15 cellular contexts compared by ENCODE assay signal in genomic region chr14:45364565-45364964, GRCh38.
DNase-seq lines count a peak whose midpoint lies in the region; ATAC-seq, FAIRE-seq and TF ChIP-seq lines count a peak whose summit lies in the region.
"Had no signal": no experiment of that assay in that cellular context is flagged by ENCODE, and none has a peak within 500 bp of the region (broad histone marks: within the 10 kb centered on the region; RNA-seq: fewer than 3 reads in every experiment).

No MANE protein-coding gene starts in this region.

- no peaks in the 10 kb centered on the region for H3K79me1 ChIP-seq in H1 (ENCODE audit: low read depth, low read length)

- no peak overlapping the region for H2AK5ac ChIP-seq in H1 (ENCODE audit: low read depth, low read length)

- no peak overlapping the region for H3K4me2 ChIP-seq in H1 (ENCODE audit: insufficient read depth in 1 of 2, low read depth in 2 of 2, low read length in 2 of 2)

- POLR2A ChIA-PET in H1 (lab: Charles Lee; ENCODE audit: partially characterized antibody) = no interaction called here
- POLR2A ChIA-PET in activated CD4-positive, alpha-beta memory T cell treated with anti-CD3 and anti-CD28 coated beads for 36 hours (lab: Charles Lee) = no interaction called here

- no peak overlapping the region for H2BK5ac ChIP-seq in H1 (ENCODE audit: low read depth, low read length)

- H3K4me1 ChIP-seq in H1 (replicated peaks in 1 of 4; ENCODE audit: control insufficient read depth in 3 of 4, insufficient read depth in 4 of 4, low read length in 3 of 4) = no peaks in the 10 kb centered on the region

- no peak overlapping the region for H3K14ac ChIP-seq in H1 (ENCODE audit: insufficient read length)

- CTCF ChIA-PET in H1 (lab: Charles Lee; ENCODE audit: partially characterized antibody) = interaction anchor here (0.8 to 1.3 kb wide), 4 partner anchors 25 to 300 kb away, joined by 3 to 5 read pairs (median 3); no protein-coding TSS in a partner anchor
- CTCF ChIA-PET in activated CD4-positive, alpha-beta memory T cell treated with anti-CD3 and anti-CD28 coated beads for 36 hours (lab: Charles Lee) = no interaction called here

- no peak for TF ChIP-seq POLR2A in H1 (IDR thresholded peaks at IDR 0.05; ENCODE audit: control extremely low read depth in 1 of 2, low read depth in 2 of 2, low read length in 2 of 2)

- H3K9ac ChIP-seq in H1 (replicated peaks in 1 of 4; ENCODE audit: extremely low read depth in 1 of 4, low read depth in 3 of 4, low read length in 3 of 4) = no peak overlapping the region

- no peak for DNase-seq in Right ventricle myocardium superior
- no peak for DNase-seq in cardiac septum (ENCODE audit: low spot score)
- peak; percentile 8 for DNase-seq in NCI-H69 (lab: John Stamatoyannopoulos, UW)
- DNase-seq in H1 (ENCODE audit: low read depth in 1 of 2, low spot score in 2 of 2) = no peak
- DNase-seq in urothelium cell line (ENCODE audit: low spot score) = no peak
- no peak for DNase-seq in activated CD4-positive, alpha-beta memory T cell treated with anti-CD3 and anti-CD28 coated beads for 36 hours
- DNase-seq in NCI-H2227 treated with DMSO at 0.1 percent for 48 hours (lab: John Stamatoyannopoulos, UW) = no peak
- no peak for DNase-seq in epidermal melanocyte (ENCODE audit: insufficient read length, low spot score)
- DNase-seq: CD4-positive, alpha-beta T cell; KG1; MG63; NCI-H1105 treated with DMSO at 0.1 percent for 48 hours; NCI-H2029; NCI-H226; NCI-H526 had no signal

- no peaks in the 10 kb centered on the region for H3K4me1 Mint-ChIP-seq in activated CD4-positive, alpha-beta memory T cell treated with anti-CD3 and anti-CD28 coated beads for 36 hours (ENCODE audit: low read depth)

- H3K36me3 ChIP-seq in H1 (ENCODE audit: control insufficient read depth in 2 of 4, insufficient read depth in 4 of 4, low read length in 3 of 4) = no peaks in the 10 kb centered on the region
- H3K36me3 ChIP-seq: MG63 had no signal

- no peak overlapping the region for H4K91ac ChIP-seq in H1 (replicated peaks; ENCODE audit: insufficient read length, low read length)

- no peak overlapping the region for H4K8ac ChIP-seq in H1 (ENCODE audit: extremely low read depth, insufficient read depth, low read length)

- no peaks in the 10 kb centered on the region for H3K79me2 ChIP-seq in H1 (ENCODE audit: control insufficient read depth in 1 of 2, insufficient read depth in 2 of 2, low read length in 2 of 2)

- H3K56ac ChIP-seq in H1 (replicated peaks; ENCODE audit: insufficient read length, low read depth, low read length) = no peak overlapping the region

- FAIRE-seq in H1 (lab: Jason Lieb, UNC) (no peak), urothelium cell line (lab: Jason Lieb, UNC) (peak; percentile 35)

- no peak for TF ChIP-seq EP300 in H1 (IDR thresholded peaks at IDR 0.05; ENCODE audit: borderline replicate concordance in 1 of 2, low read depth in 2 of 2, low read length in 2 of 2)

- peak in 1 of 3 experiments; percentile 15; a peak in 2 of 4 replicates for TF ChIP-seq CTCF in H1 (IDR thresholded peaks at IDR 0.05; ENCODE audit: control extremely low read depth in 1 of 3, insufficient read depth in 1 of 3, low read depth in 1 of 3, low read length in 3 of 3)

- 78% methylated on average over 4 of the region's 4 CpGs; no CpG with 5 or more reads in 1 of the 2 experiments for WGBS in H1 (ENCODE audit: extremely low coverage in 1 of 2, insufficient coverage in 1 of 2, insufficient read length in 1 of 2, insufficient replicate concordance in 2 of 2, low coverage in 1 of 2, low lambda C conversion rate in 2 of 2, missing lambda C conversion rate in 1 of 2), 2 experiments

- H3K27ac Mint-ChIP-seq in activated CD4-positive, alpha-beta memory T cell treated with anti-CD3 and anti-CD28 coated beads for 36 hours = no peak overlapping the region
- H3K27ac Mint-ChIP-seq: CD4-positive, alpha-beta T cell had no signal

- H3K4ac ChIP-seq in H1 (replicated peaks; ENCODE audit: insufficient read length, low read depth, low read length) = no peak overlapping the region

- H3K4me3 ChIP-seq in H1 (ENCODE audit: extremely low read depth in 1 of 4, insufficient read depth in 2 of 4, low read depth in 3 of 4, low read length in 4 of 4) = no peak overlapping the region
- H3K4me3 ChIP-seq: MG63 had no signal

- peak overlapping the region; percentile 58 for H2AFZ ChIP-seq in H1 (ENCODE audit: low read length)

- H2BK15ac ChIP-seq in H1 (ENCODE audit: low read length) = no peak overlapping the region

- H3K23ac ChIP-seq in H1 (ENCODE audit: insufficient read length) = no peak overlapping the region

- no peak overlapping the region for H2BK120ac ChIP-seq in H1 (replicated peaks; ENCODE audit: low read depth, low read length)

- no peaks in the 10 kb centered on the region for H3K23me2 ChIP-seq in H1 (ENCODE audit: low read depth, low read length)

- no peaks in the 10 kb centered on the region for H3K27me3 Mint-ChIP-seq in activated CD4-positive, alpha-beta memory T cell treated with anti-CD3 and anti-CD28 coated beads for 36 hours
- H3K27me3 Mint-ChIP-seq: CD4-positive, alpha-beta T cell had no signal

- no peak overlapping the region for H2BK20ac ChIP-seq in H1 (ENCODE audit: low read length)

- no peak overlapping the region for H3K18ac ChIP-seq in H1 (ENCODE audit: extremely low read depth, low read length)

- no peak overlapping the region for H2BK12ac ChIP-seq in H1 (ENCODE audit: low read depth, low read length)

- no peaks in the 10 kb centered on the region for H3K36me3 Mint-ChIP-seq in activated CD4-positive, alpha-beta memory T cell treated with anti-CD3 and anti-CD28 coated beads for 36 hours

- no peaks in the 10 kb centered on the region for H3K9me3 Mint-ChIP-seq in activated CD4-positive, alpha-beta memory T cell treated with anti-CD3 and anti-CD28 coated beads for 36 hours
- H3K9me3 Mint-ChIP-seq: CD4-positive, alpha-beta T cell had no signal

- H3K27me3 ChIP-seq in H1 (replicated peaks in 1 of 4; ENCODE audit: control insufficient read depth in 3 of 4, extremely low read depth in 1 of 4, insufficient read depth in 3 of 4, low read length in 3 of 4) = no peaks in the 10 kb centered on the region
- H3K27me3 ChIP-seq: MG63 had no signal

- H3K4me3 Mint-ChIP-seq in activated CD4-positive, alpha-beta memory T cell treated with anti-CD3 and anti-CD28 coated beads for 36 hours = no peak overlapping the region
- H3K4me3 Mint-ChIP-seq: CD4-positive, alpha-beta T cell had no signal

- no peaks in the 10 kb centered on the region for H4K20me1 ChIP-seq in H1 (replicated peaks in 1 of 2; ENCODE audit: control insufficient read depth in 1 of 2, insufficient read depth in 2 of 2, low read length in 2 of 2)

- no peak overlapping the region for H4K5ac ChIP-seq in H1 (ENCODE audit: insufficient read length, low read depth, low read length)

- peak; percentile 27 to 40; a peak in 3 of 4 replicates for TF ChIP-seq RAD21 in H1 (IDR thresholded peaks at IDR 0.05 in 1 of 2, conservative IDR thresholded peaks at IDR 0.05 in 1 of 2; ENCODE audit: low read depth in 2 of 2, low read length in 2 of 2)

- H3K9me3 ChIP-seq in H1 (ENCODE audit: insufficient read depth in 2 of 2, low read depth in 1 of 2, low read length in 1 of 2) = no peaks in the 10 kb centered on the region
- H3K9me3 ChIP-seq: MG63 had no signal

- H3K27ac ChIP-seq in H1 (ENCODE audit: low read depth, low read length) = no peak overlapping the region

- peak; percentile 45 for ATAC-seq in Right ventricle myocardium superior (ENCODE audit: poor library complexity)

- intact Hi-C loops in Right ventricle myocardium superior (cut with DNase I) (no loop called here), cardiac septum (cut with DNase I) (no loop called here)
- intact Hi-C loops in activated CD4-positive, alpha-beta memory T cell treated with anti-CD3 and anti-CD28 coated beads for 36 hours (cut with micrococcal nuclease) = no loop called here

TF ChIP-seq in H1, 55 proteins besides CTCF, POLR2A, EP300 and RAD21:
- TF ChIP-seq RFX5 (IDR thresholded peaks at IDR 0.05; ENCODE audit: borderline replicate concordance, low read depth, low read length) = no peak
- no peak for TF ChIP-seq RNF2 (IDR thresholded peaks at IDR 0.05; ENCODE audit: borderline replicate concordance, low read depth, low read length, missing control alignments, poor library complexity, severe bottlenecking)
- no peak for TF ChIP-seq HDAC2 (IDR thresholded peaks at IDR 0.05; ENCODE audit: borderline replicate concordance in 1 of 2, low read depth in 2 of 2, low read length in 2 of 2)
- TF ChIP-seq KDM4A (IDR thresholded peaks at IDR 0.05; ENCODE audit: low read depth, low read length, severe bottlenecking) = no peak
- no peak for TF ChIP-seq MAFK (IDR thresholded peaks at IDR 0.05; ENCODE audit: low read depth, low read length)
- no peak for TF ChIP-seq CBX5 (IDR thresholded peaks at IDR 0.05; ENCODE audit: low read depth, low read length)
- TF ChIP-seq JUN (IDR thresholded peaks at IDR 0.05; ENCODE audit: low read depth, low read length) = no peak
- no peak for TF ChIP-seq POLR2AphosphoS5 (IDR thresholded peaks at IDR 0.05; ENCODE audit: low read depth, low read length)
- no peak for TF ChIP-seq SRF (IDR thresholded peaks at IDR 0.05; ENCODE audit: low read depth, low read length)
- TF ChIP-seq CEBPB (IDR thresholded peaks at IDR 0.05; ENCODE audit: low read depth, low read length) = no peak
- no peak for TF ChIP-seq RXRA (IDR thresholded peaks at IDR 0.05; ENCODE audit: insufficient read depth, low read depth, low read length)
- TF ChIP-seq EGR1 (IDR thresholded peaks at IDR 0.05; ENCODE audit: borderline replicate concordance, low read depth, low read length) = no peak
- no peak for TF ChIP-seq E2F6 (IDR thresholded peaks at IDR 0.05)
- no peak for TF ChIP-seq SP4 (IDR thresholded peaks at IDR 0.05; ENCODE audit: low read length)
